ENCODE assay signal across 1 cellular context in genomic region chr15:36185845-36186244, GRCh38.
TF ChIP-seq lines count a peak whose summit lies in the region.

No MANE protein-coding gene starts in this region.

TF ChIP-seq in HCT116, 20 proteins besides CTCF, POLR2A, EP300 and RAD21 (continued from another document):
- TF ChIP-seq ZBTB33 (IDR thresholded peaks at IDR 0.05; ENCODE audit: extremely low read depth, insufficient replicate concordance, low read length): no peak
- TF ChIP-seq SP1 (IDR thresholded peaks at IDR 0.05; ENCODE audit: low read depth): no peak
TF ChIP-seq in HCT116: peak in this region for 0.
